Comparison of ENCODE assay signal across 14 cellular contexts in the genomic region with DNA sequence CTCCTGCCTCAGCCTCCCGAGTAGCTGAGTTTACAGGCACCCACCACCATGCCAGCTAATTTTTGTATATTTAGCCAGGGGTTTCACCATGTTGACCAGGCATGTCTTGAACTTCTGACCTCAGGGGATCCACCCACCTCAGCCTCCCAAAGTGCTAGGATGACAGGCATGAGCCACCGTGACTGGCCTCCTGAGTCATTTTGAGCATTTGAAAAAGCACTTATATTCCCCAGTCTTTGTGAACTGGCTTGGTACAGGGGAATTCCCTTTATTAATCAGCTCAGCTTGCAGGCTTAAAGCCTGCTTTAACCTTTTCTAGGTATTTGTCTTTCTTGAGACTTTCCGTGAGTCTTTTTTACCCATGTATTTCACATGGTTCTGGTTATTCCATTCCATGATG. TPM values are rescaled to one million over a fixed set of nuclear protein-coding genes. Genes with fewer than 3 reads are reported as not detected.
A peak's percentile ranks its signal among the peaks of the same experiment; 100 is the strongest.
DNase-seq lines count a peak whose midpoint lies in the region; ATAC-seq lines count a peak whose summit lies in the region.
"Had no signal": no experiment of that assay in that cellular context is flagged by ENCODE, and none has a peak within 500 bp of the region (broad histone marks: within the 10 kb centered on the region; RNA-seq: fewer than 3 reads in every experiment).

No MANE protein-coding gene starts in this region.

- H3K27me3 Mint-ChIP-seq in activated CD4-positive, alpha-beta memory T cell treated with anti-CD3 and anti-CD28 coated beads, Interleukin-2, amount 10 ng/mL, durations not matched to agents 7 days and 5 days: no peaks in the 10 kb centered on the region
- H3K27me3 Mint-ChIP-seq: central memory CD8-positive, alpha-beta T cell had no signal

- ATAC-seq in GM19035 (IDR thresholded peaks at IDR 0.05; ENCODE audit: unreplicated experiment) (peak; percentile 93), HG02759 (IDR thresholded peaks at IDR 0.05; ENCODE audit: unreplicated experiment) (peak; percentile 97), HG02970 (IDR thresholded peaks at IDR 0.05; ENCODE audit: low FRiP score, unreplicated experiment) (no peak)

- no peaks in the 10 kb centered on the region for H3K9me3 Mint-ChIP-seq in activated CD4-positive, alpha-beta memory T cell treated with anti-CD3 and anti-CD28 coated beads, Interleukin-2, amount 10 ng/mL, durations not matched to agents 7 days and 5 days
- H3K9me3 Mint-ChIP-seq: central memory CD8-positive, alpha-beta T cell had no signal

- POLR2A ChIA-PET in activated CD4-positive, alpha-beta memory T cell treated with anti-CD3 and anti-CD28 coated beads, Interleukin-2, amount 10 ng/mL, durations not matched to agents 7 days and 5 days (lab: Charles Lee): interaction anchor here (0.9 kb wide), 1 partner anchor 173 kb away, joined by 4 read pairs; no protein-coding TSS in a partner anchor

- H3K36me3 Mint-ChIP-seq in activated CD4-positive, alpha-beta memory T cell treated with anti-CD3 and anti-CD28 coated beads, Interleukin-2, amount 10 ng/mL, durations not matched to agents 7 days and 5 days (ENCODE audit: low read depth): peaks cover 22% of the 10 kb centered on the region

- H3K4me3 Mint-ChIP-seq in activated CD4-positive, alpha-beta memory T cell treated with anti-CD3 and anti-CD28 coated beads, Interleukin-2, amount 10 ng/mL, durations not matched to agents 7 days and 5 days: no peak overlapping the region
- H3K4me3 Mint-ChIP-seq: central memory CD8-positive, alpha-beta T cell had no signal

- CTCF ChIA-PET in activated CD4-positive, alpha-beta memory T cell treated with anti-CD3 and anti-CD28 coated beads, Interleukin-2, amount 10 ng/mL, durations not matched to agents 7 days and 5 days (lab: Charles Lee): no interaction called here

- peak; percentile 27 for DNase-seq in activated CD4-positive, alpha-beta memory T cell treated with anti-CD3 and anti-CD28 coated beads, Interleukin-2, amount 10 ng/mL, durations not matched to agents 7 days and 5 days
- DNase-seq in stimulated activated CD4-positive, alpha-beta T cell treated with anti-CD3 and anti-CD28 coated beads, Interleukin-2, amount 100 ng/mL, for 24 hours: peak; percentile 47 to 56
- DNase-seq in HuH-7 (ENCODE audit: low spot score): no peak
- DNase-seq in NAMALWA (ENCODE audit: low spot score): no peak
- DNase-seq in NCI-H146 treated with DMSO at 0.1 percent for 48 hours (lab: John Stamatoyannopoulos, UW; ENCODE audit: unreplicated experiment): no peak
- DNase-seq: foreskin melanocyte, left ventricle myocardium superior, NCI-H510A treated with DMSO at 0.1 percent for 48 hours, posterior cingulate gyrus, SK-N-SH had no signal

- H3K4me1 Mint-ChIP-seq in activated CD4-positive, alpha-beta memory T cell treated with anti-CD3 and anti-CD28 coated beads, Interleukin-2, amount 10 ng/mL, durations not matched to agents 7 days and 5 days: peaks cover 5% of the 10 kb centered on the region

- H3K27ac Mint-ChIP-seq in activated CD4-positive, alpha-beta memory T cell treated with anti-CD3 and anti-CD28 coated beads, Interleukin-2, amount 10 ng/mL, durations not matched to agents 7 days and 5 days: no peak overlapping the region

RNA-seq across cellular contexts. Expression of gene USP9Y, which starts 32.6 kb away (rescaled TPM):
- 10 to 100 TPM; 18.2 to 18.4 TPM for total RNA-seq in activated CD4-positive, alpha-beta memory T cell treated with anti-CD3 and anti-CD28 coated beads, Interleukin-2, amount 10 ng/mL, durations not matched to agents 7 days and 5 days

Comparison
In these comparisons a context has a peak if more than half of its experiments do, and no peak if none do; other contexts are left out.
1. DNase-seq: peak in activated CD4-positive, alpha-beta memory T cell treated with anti-CD3 and anti-CD28 coated beads, Interleukin-2, amount 10 ng/mL, durations not matched to agents 7 days and 5 days (single experiment) and stimulated activated CD4-positive, alpha-beta T cell treated with anti-CD3 and anti-CD28 coated beads, Interleukin-2, amount 100 ng/mL, for 24 hours (2 of 2); none in HuH-7 (single experiment), NAMALWA (single experiment) and NCI-H146 treated with DMSO at 0.1 percent for 48 hours (single experiment).